Comparison of ENCODE assay signal across 21 cellular contexts in genomic region chr21:32534113-32534512, GRCh38. TPM values are rescaled to one million over a fixed set of nuclear protein-coding genes. Genes with fewer than 3 reads are reported as not detected.
DNase-seq lines count a peak whose midpoint lies in the region.
"Had no signal": no experiment of that assay in that cellular context is flagged by ENCODE, and none has a peak within 500 bp of the region (broad histone marks: within the 10 kb centered on the region; RNA-seq: fewer than 3 reads in every experiment).

No MANE protein-coding gene starts in this region.

- no peak overlapping the region for H3K23ac ChIP-seq in neuronal stem cell (ENCODE audit: low read depth, low read length, poor library complexity)

- no peak overlapping the region for H3K4ac ChIP-seq in neuronal stem cell (ENCODE audit: low read length)

- H3K14ac ChIP-seq in neuronal stem cell (ENCODE audit: low read length), result no peak overlapping the region

- peaks cover 4 to 8% of the 10 kb centered on the region in 2 donors for H3K9me3 ChIP-seq in neuronal stem cell (replicated peaks in 1 of 2; ENCODE audit: control insufficient read depth in 2 of 2, insufficient read depth in 1 of 2, low read depth in 1 of 2, low read length in 2 of 2)
- H3K9me3 ChIP-seq: A549, Caco-2 had no signal

- peak; percentile 28 for DNase-seq in activated effector memory CD4-positive, alpha-beta T cell treated with anti-CD3 and anti-CD28 coated beads, Interleukin-2, amount 50 U/mL, for 16 hours
- no peak for DNase-seq in activated effector memory CD4-positive, alpha-beta T cell treated with Interleukin-2 at 50 U/mL for 16 hours
- no peak for DNase-seq in neuronal stem cell (ENCODE audit: low spot score)
- DNase-seq in stimulated activated naive CD4-positive, alpha-beta T cell treated with Interleukin-2 at 50 U/mL for 16 hours (lab: John Stamatoyannopoulos, UW), result no peak
- DNase-seq in DMS153 treated with DMSO at 0.1 percent for 48 hours (lab: John Stamatoyannopoulos, UW; ENCODE audit: unreplicated experiment), result no peak
- DNase-seq: AML-193; Caco-2; Calu3; CD4-positive, alpha-beta T cell; CD8-positive, alpha-beta T cell; DMS53; DMS79; DND-41; EL; GDM1 had no signal

- peaks cover 4% of the 10 kb centered on the region for H3K79me1 ChIP-seq in neuronal stem cell (ENCODE audit: low read depth, low read length)

- peak overlapping the region; percentile 21 for H3K18ac ChIP-seq in neuronal stem cell (ENCODE audit: low read length)

- no peak overlapping the region for H3K4me2 ChIP-seq in neuronal stem cell (ENCODE audit: insufficient read depth, low read length, poor library complexity, severe bottlenecking)
- H3K4me2 ChIP-seq: BLaER1 treated with 17β-estradiol and CSF1 and Interleukin-3, amounts not matched to agents 10 nM and 100 nM had no signal

- peaks cover 0 to 4% of the 10 kb centered on the region in 2 donors for H3K36me3 ChIP-seq in neuronal stem cell (replicated peaks in 1 of 2; ENCODE audit: control insufficient read depth in 2 of 2, insufficient read depth in 2 of 2, low read length in 2 of 2)
- H3K36me3 ChIP-seq: BLaER1 treated with 17β-estradiol and CSF1 and Interleukin-3, amounts not matched to agents 10 nM and 100 nM had no signal

- H3K27ac ChIP-seq in neuronal stem cell (replicated peaks; ENCODE audit: low read length), result no peak overlapping the region
- H3K27ac ChIP-seq: 22Rv1; A549; BLaER1 treated with 17β-estradiol and CSF1 and Interleukin-3, amounts not matched to agents 10 nM and 100 nM; C4-2B had no signal

- no peak overlapping the region for H2BK5ac ChIP-seq in neuronal stem cell (ENCODE audit: low read length)

- H2AK5ac ChIP-seq in neuronal stem cell (ENCODE audit: low read depth, low read length), result no peak overlapping the region

- H4K8ac ChIP-seq in neuronal stem cell (ENCODE audit: low read depth, low read length), result no peak overlapping the region

- no CpG with 5 or more reads among the region's 8 CpGs for WGBS in neuronal stem cell (ENCODE audit: extremely low coverage in 2 of 2, insufficient read length in 2 of 2, insufficient replicate concordance in 1 of 2), 2 donors

- H3K9ac ChIP-seq in neuronal stem cell (ENCODE audit: low read depth, low read length, poor library complexity), result no peak overlapping the region
- H3K9ac ChIP-seq: BLaER1 treated with 17β-estradiol and CSF1 and Interleukin-3, amounts not matched to agents 10 nM and 100 nM had no signal

- H3K4me3 ChIP-seq in neuronal stem cell (ENCODE audit: low read length in 2 of 2), result no peak overlapping the region
- H3K4me3 ChIP-seq: A549; BLaER1 treated with 17β-estradiol and CSF1 and Interleukin-3, amounts not matched to agents 10 nM and 100 nM; GM12878 had no signal

- H2BK120ac ChIP-seq in neuronal stem cell (ENCODE audit: low read depth, low read length), result no peak overlapping the region

- H3K27me3 ChIP-seq in neuronal stem cell (ENCODE audit: control insufficient read depth in 3 of 3, insufficient read depth in 3 of 3, low read depth in 1 of 3, low read length in 3 of 3), result peaks cover 0 to 3% (median 0%) of the 10 kb centered on the region in 3 experiments
- H3K27me3 ChIP-seq: BLaER1 treated with 17β-estradiol and CSF1 and Interleukin-3, amounts not matched to agents 10 nM and 100 nM had no signal

- no peak overlapping the region for H2BK15ac ChIP-seq in neuronal stem cell (ENCODE audit: low read length)

- H4K91ac ChIP-seq in neuronal stem cell (ENCODE audit: low read depth, low read length, poor library complexity), result no peak overlapping the region

- peaks cover 0 to 9% of the 10 kb centered on the region in 2 donors for H3K4me1 ChIP-seq in neuronal stem cell (ENCODE audit: control insufficient read depth in 2 of 2, insufficient read depth in 1 of 2, low read depth in 1 of 2, low read length in 2 of 2)
- H3K4me1 ChIP-seq: Caco-2 had no signal

- no peak overlapping the region for H2BK12ac ChIP-seq in neuronal stem cell (ENCODE audit: low read length)

- H2AFZ ChIP-seq in neuronal stem cell (ENCODE audit: low read length), result no peak overlapping the region

RNA-seq across cellular contexts. Expression of gene TCP10L, which starts 51.2 kb away (rescaled TPM):
- polyA plus RNA-seq in neuronal stem cell (2013, experiment 1 of 2), result 2.7 TPM
- polyA plus RNA-seq in neuronal stem cell (2013, experiment 2 of 2), result 2.6 TPM
- polyA plus RNA-seq: BJ had no signal
